Comparison of ENCODE assay signal across 6 cellular contexts in genomic region chr6:30615958-30616810, GRCh38. TPM values are rescaled to one million over a fixed set of nuclear protein-coding genes. Genes with fewer than 3 reads are reported as not detected.
A peak's percentile ranks its signal among the peaks of the same experiment; 100 is the strongest.
DNase-seq lines count a peak whose midpoint lies in the region; ATAC-seq and TF ChIP-seq lines count a peak whose summit lies in the region.

No MANE protein-coding gene starts in this region.

- POLR2A ChIA-PET in CD4-positive, alpha-beta memory T cell (lab: Charles Lee; ENCODE audit: partially characterized antibody): interaction anchor here (0.7 to 5.0 kb wide), 44 partner anchors 10 to 860 kb away, joined by 3 to 132 read pairs (median 10); partner anchors contain the start of genes ABCF1, ATAT1, C6orf136 and DHX16

- H3K9me3 ChIP-seq in CD4-positive, alpha-beta memory T cell (ENCODE audit: control insufficient read depth in 1 of 2, low read length in 2 of 2): no peaks in the 10 kb centered on the region
- H3K9me3 ChIP-seq in left lung: no peaks in the 10 kb centered on the region

- peaks cover 0 to 1% of the 10 kb centered on the region in 2 donors for H3K27me3 Mint-ChIP-seq in CD4-positive, alpha-beta memory T cell
- H3K27me3 Mint-ChIP-seq in activated naive CD4-positive, alpha-beta T cell treated with anti-CD3 and anti-CD28 coated beads, Interleukin-2, amount 10 ng/mL, durations not matched to agents 7 days and 5 days: peaks cover 5% of the 10 kb centered on the region

- H3K27me3 ChIP-seq in CD4-positive, alpha-beta memory T cell (ENCODE audit: insufficient read depth, low read length): no peaks in the 10 kb centered on the region
- no peaks in the 10 kb centered on the region for H3K27me3 ChIP-seq in left lung

- H3K4me1 Mint-ChIP-seq in CD4-positive, alpha-beta memory T cell: peaks cover 30 to 70% (median 43%) of the 10 kb centered on the region in 4 donors
- peaks cover 51% of the 10 kb centered on the region for H3K4me1 Mint-ChIP-seq in activated naive CD4-positive, alpha-beta T cell treated with anti-CD3 and anti-CD28 coated beads, Interleukin-2, amount 10 ng/mL, durations not matched to agents 7 days and 5 days

- H3K27ac ChIP-seq in CD4-positive, alpha-beta memory T cell (ENCODE audit: low read depth, low read length): peak overlapping the region; percentile 94
- H3K27ac ChIP-seq in left lung: peak overlapping the region; percentile 96 to 99

- DNase-seq in CD4-positive, alpha-beta memory T cell: peak; percentile 64 to 71 (median 69)
- DNase-seq in NCI-H128 (lab: John Stamatoyannopoulos, UW; ENCODE audit: unreplicated experiment): peak; percentile 17
- DNase-seq in activated naive CD4-positive, alpha-beta T cell treated with anti-CD3 and anti-CD28 coated beads, Interleukin-2, amount 10 ng/mL, durations not matched to agents 7 days and 5 days: peak; percentile 48
- no peak for DNase-seq in left lung
- DNase-seq in COLO668 (lab: John Stamatoyannopoulos, UW; ENCODE audit: unreplicated experiment): no peak
- no peak for DNase-seq in amniotic stem cell (lab: John Stamatoyannopoulos, UW)

- H3K36me3 Mint-ChIP-seq in CD4-positive, alpha-beta memory T cell: peaks cover 36 to 50% of the 10 kb centered on the region in 2 donors
- H3K36me3 Mint-ChIP-seq in activated naive CD4-positive, alpha-beta T cell treated with anti-CD3 and anti-CD28 coated beads, Interleukin-2, amount 10 ng/mL, durations not matched to agents 7 days and 5 days: peaks cover 67% of the 10 kb centered on the region

- peaks cover 52% of the 10 kb centered on the region for H3K4me1 ChIP-seq in CD4-positive, alpha-beta memory T cell (ENCODE audit: insufficient read depth, low read length)
- H3K4me1 ChIP-seq in left lung: peaks cover 31 to 49% of the 10 kb centered on the region in 2 donors

- no peak for ATAC-seq in left lung

- peaks cover 0 to 19% (median 2%) of the 10 kb centered on the region in 8 donors for H3K9me3 Mint-ChIP-seq in CD4-positive, alpha-beta memory T cell
- H3K9me3 Mint-ChIP-seq in activated naive CD4-positive, alpha-beta T cell treated with anti-CD3 and anti-CD28 coated beads, Interleukin-2, amount 10 ng/mL, durations not matched to agents 7 days and 5 days: no peaks in the 10 kb centered on the region

- H3K4me3 Mint-ChIP-seq in CD4-positive, alpha-beta memory T cell: peak overlapping the region; percentile 97 to 100 (median 100)
- H3K4me3 Mint-ChIP-seq in activated naive CD4-positive, alpha-beta T cell treated with anti-CD3 and anti-CD28 coated beads, Interleukin-2, amount 10 ng/mL, durations not matched to agents 7 days and 5 days: peak overlapping the region; percentile 93

- peaks cover 25% of the 10 kb centered on the region for H3K36me3 ChIP-seq in CD4-positive, alpha-beta memory T cell (ENCODE audit: insufficient read depth, low read length)
- H3K36me3 ChIP-seq in left lung: peaks cover 0 to 38% of the 10 kb centered on the region in 2 donors

- peak overlapping the region; percentile 100 for H3K27ac Mint-ChIP-seq in CD4-positive, alpha-beta memory T cell
- peak overlapping the region; percentile 99 for H3K27ac Mint-ChIP-seq in activated naive CD4-positive, alpha-beta T cell treated with anti-CD3 and anti-CD28 coated beads, Interleukin-2, amount 10 ng/mL, durations not matched to agents 7 days and 5 days

- intact Hi-C loops in CD4-positive, alpha-beta memory T cell (cut with micrococcal nuclease): loop anchor here (2.0 to 5.0 kb wide), 3 partner anchors 67 to 549 kb away; partner anchors contain the start of genes PPP1R11 and TCF19
- intact Hi-C loops in left lung (cut with DNase I): no loop called here

- CTCF ChIA-PET in CD4-positive, alpha-beta memory T cell (lab: Charles Lee; ENCODE audit: partially characterized antibody): interaction anchor here (3.9 to 4.8 kb wide), 5 partner anchors 19 to 132 kb away, joined by 22 to 34 read pairs (median 30); no protein-coding TSS in a partner anchor
- CTCF ChIA-PET in activated naive CD4-positive, alpha-beta T cell treated with anti-CD3 and anti-CD28 coated beads, Interleukin-2, amount 10 ng/mL, durations not matched to agents 7 days and 5 days (lab: Charles Lee): interaction anchor here (1.8 kb wide), 1 partner anchor 69 kb away, joined by 6 read pairs; no protein-coding TSS in a partner anchor

- no peak for TF ChIP-seq CTCF in left lung (IDR thresholded peaks at IDR 0.05)

- H3K4me3 ChIP-seq in CD4-positive, alpha-beta memory T cell (ENCODE audit: low read length in 2 of 2): peak overlapping the region; percentile 91 to 94
- peak overlapping the region; percentile 80 to 81 for H3K4me3 ChIP-seq in left lung

RNA-seq across cellular contexts. Expression of gene PPP1R10, which starts 0.9 kb away (rescaled TPM):
- 100 to 1,000 TPM; 224 to 231 TPM for total RNA-seq in CD4-positive, alpha-beta memory T cell
- polyA plus RNA-seq in CD4-positive, alpha-beta memory T cell: 10 to 100 TPM in 1 of 2 donors, 1 to 10 TPM in 1; 8.5 to 30.6 TPM
- 10 to 100 TPM; 44.9 to 71.1 TPM for total RNA-seq in left lung

RNA-seq across cellular contexts. Expression of gene MRPS18B, which starts 1.5 kb away (rescaled TPM):
- 10 to 100 TPM; 44.4 to 46.3 TPM for total RNA-seq in CD4-positive, alpha-beta memory T cell
- 100 to 1,000 TPM; 112 to 126 TPM for polyA plus RNA-seq in CD4-positive, alpha-beta memory T cell
- total RNA-seq in left lung: 10 to 100 TPM; 36.6 to 54.7 TPM

RNA-seq across cellular contexts. Expression of gene ATAT1, which starts 10.5 kb away (rescaled TPM):
- 1 to 10 TPM; 8.3 to 9.4 TPM for total RNA-seq in CD4-positive, alpha-beta memory T cell
- polyA plus RNA-seq in CD4-positive, alpha-beta memory T cell: 1 to 10 TPM in 1 of 2 donors, under 1 TPM in 1; 0.29 to 1.9 TPM
- total RNA-seq in left lung: 10 to 100 TPM in 1 of 2 donors, 1 to 10 TPM in 1; 8.6 to 10.6 TPM

RNA-seq across cellular contexts. Expression of gene C6orf136, which starts 30.7 kb away (rescaled TPM):
- total RNA-seq in CD4-positive, alpha-beta memory T cell: 10 to 100 TPM; 29.3 to 35.0 TPM
- 10 to 100 TPM in 1 of 2 donors, 1 to 10 TPM in 1; 6.2 to 16.0 TPM for polyA plus RNA-seq in CD4-positive, alpha-beta memory T cell
- 10 to 100 TPM; 15.2 to 16.4 TPM for total RNA-seq in left lung

RNA-seq across cellular contexts. Expression of gene ABCF1, which starts 44.9 kb away (rescaled TPM):
- 10 to 100 TPM; 60.8 to 66.8 TPM for total RNA-seq in CD4-positive, alpha-beta memory T cell
- 10 to 100 TPM in 1 of 2 donors, 1 to 10 TPM in 1; 7.5 to 46.6 TPM for polyA plus RNA-seq in CD4-positive, alpha-beta memory T cell
- total RNA-seq in left lung: 10 to 100 TPM; 37.9 to 47.6 TPM

Comparison
In these comparisons a context has a peak if more than half of its experiments do, and no peak if none do; other contexts are left out.
1. DNase-seq: peak in CD4-positive, alpha-beta memory T cell (5 of 5), NCI-H128 (single experiment) and activated naive CD4-positive, alpha-beta T cell treated with anti-CD3 and anti-CD28 coated beads, Interleukin-2, amount 10 ng/mL, durations not matched to agents 7 days and 5 days (single experiment); none in left lung (0 of 2), COLO668 (single experiment) and amniotic stem cell (single experiment).